In the genomic region with DNA sequence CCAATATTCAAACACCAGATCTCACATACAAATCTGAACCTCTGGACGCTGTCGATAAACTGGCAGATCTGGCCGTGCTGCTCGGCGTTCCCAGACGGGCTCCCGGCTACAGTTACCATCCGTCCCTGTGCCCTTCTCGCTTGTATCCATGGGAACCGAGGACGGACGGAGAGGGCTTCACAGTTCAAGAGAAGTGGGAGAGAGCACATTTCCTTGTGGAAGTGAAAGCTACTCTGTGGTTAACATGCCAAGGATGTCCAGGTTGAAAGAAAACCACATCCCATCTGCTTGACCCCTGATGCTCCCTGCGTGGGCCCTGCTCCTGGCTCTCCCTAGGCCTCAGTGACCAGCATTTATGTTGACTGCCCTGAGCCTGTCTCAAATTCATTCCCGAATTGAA, we compare ENCODE assay signal across 8 cellular contexts. TPM values are rescaled to one million over a fixed set of nuclear protein-coding genes. Genes with fewer than 3 reads are reported as not detected.
DNase-seq lines count a peak whose midpoint lies in the region; ATAC-seq and TF ChIP-seq lines count a peak whose summit lies in the region.

No MANE protein-coding gene starts in this region.

- H3K9me3 ChIP-seq in right lobe of liver (no peaks in the 10 kb centered on the region), tibial artery (no peaks in the 10 kb centered on the region)

- no peaks in the 10 kb centered on the region for H3K36me3 ChIP-seq in right lobe of liver
- peaks cover 25 to 36% (median 25%) of the 10 kb centered on the region in 3 donors for H3K36me3 ChIP-seq in tibial artery

- no peak for DNase-seq in activated CD4-positive, alpha-beta T cell treated with anti-CD3 and anti-CD28 coated beads, Interleukin-2, amount 10 ng/mL, durations not matched to agents 24 days and 14 days
- DNase-seq in activated CD4-positive, alpha-beta T cell treated with anti-CD3 and anti-CD28 coated beads for 1 hour = no peak
- DNase-seq in amniotic epithelial cell (ENCODE audit: low read depth) = peak; percentile 94
- DNase-seq in right lobe of liver = no peak
- peak in 1 of 2 donors; percentile 84 for DNase-seq in tibial artery
- DNase-seq in NCI-H1092 treated with DMSO at 0.1 percent for 48 hours (lab: John Stamatoyannopoulos, UW) = no peak
- no peak for DNase-seq in GOT3 (lab: John Stamatoyannopoulos, UW)
- DNase-seq in NAMALWA (ENCODE audit: low spot score) = no peak

- no peaks in the 10 kb centered on the region for H3K9me3 Mint-ChIP-seq in activated CD4-positive, alpha-beta T cell treated with anti-CD3 and anti-CD28 coated beads, Interleukin-2, amount 10 ng/mL, durations not matched to agents 24 days and 14 days

- TF ChIP-seq CTCF in right lobe of liver (IDR thresholded peaks at IDR 0.05) (no peak), tibial artery (IDR thresholded peaks at IDR 0.05) (no peak)

- H3K27ac ChIP-seq in right lobe of liver = peak overlapping the region in 1 of 3 donors; percentile 32
- H3K27ac ChIP-seq in tibial artery = peak overlapping the region; percentile 75 to 100

- H3K27me3 ChIP-seq in right lobe of liver (no peaks in the 10 kb centered on the region), tibial artery (no peaks in the 10 kb centered on the region)

- H3K4me3 ChIP-seq in right lobe of liver = no peak overlapping the region
- no peak overlapping the region for H3K4me3 ChIP-seq in tibial artery

- H3K27ac Mint-ChIP-seq in activated CD4-positive, alpha-beta T cell treated with anti-CD3 and anti-CD28 coated beads, Interleukin-2, amount 10 ng/mL, durations not matched to agents 24 days and 14 days = peak overlapping the region; percentile 85

- intact Hi-C loops in activated CD4-positive, alpha-beta T cell treated with anti-CD3 and anti-CD28 coated beads, Interleukin-2, amount 10 ng/mL, durations not matched to agents 24 days and 14 days (cut with micrococcal nuclease) = loop anchor here (2.0 kb wide), 1 partner anchor 17 kb away; a partner anchor contains a TSS
- intact Hi-C loops in right lobe of liver (cut with DNase I) = no loop called here
- intact Hi-C loops in tibial artery (cut with DNase I; ENCODE audit: low total_unique reads) = no loop called here

- 35% methylated on average over 13 of the region's 14 CpGs for WGBS in right lobe of liver (ENCODE audit: insufficient coverage, low coverage, low lambda C conversion rate, missing lambda C conversion rate)

- peak; percentile 27 to 47 (median 36) for ATAC-seq in right lobe of liver

- no peak overlapping the region for H3K4me3 Mint-ChIP-seq in activated CD4-positive, alpha-beta T cell treated with anti-CD3 and anti-CD28 coated beads, Interleukin-2, amount 10 ng/mL, durations not matched to agents 24 days and 14 days

- no peaks in the 10 kb centered on the region for H3K27me3 Mint-ChIP-seq in activated CD4-positive, alpha-beta T cell treated with anti-CD3 and anti-CD28 coated beads, Interleukin-2, amount 10 ng/mL, durations not matched to agents 24 days and 14 days

- TF ChIP-seq POLR2A in right lobe of liver (IDR thresholded peaks at IDR 0.05) = no peak

- peaks cover 10% of the 10 kb centered on the region for H3K36me3 Mint-ChIP-seq in activated CD4-positive, alpha-beta T cell treated with anti-CD3 and anti-CD28 coated beads, Interleukin-2, amount 10 ng/mL, durations not matched to agents 24 days and 14 days (ENCODE audit: low read depth)

- H3K4me1 Mint-ChIP-seq in activated CD4-positive, alpha-beta T cell treated with anti-CD3 and anti-CD28 coated beads, Interleukin-2, amount 10 ng/mL, durations not matched to agents 24 days and 14 days = peaks cover 31% of the 10 kb centered on the region

- H3K4me1 ChIP-seq in right lobe of liver (peaks cover 0 to 17% (median 8%) of the 10 kb centered on the region in 4 donors), tibial artery (peaks cover 0 to 97% (median 73%) of the 10 kb centered on the region in 4 donors)

RNA-seq across cellular contexts. Expression of a gene that starts 6.3 kb away (rescaled TPM):
- 22.0 and 23.5 TPM in 2 replicates for total RNA-seq in activated CD4-positive, alpha-beta T cell treated with anti-CD3 and anti-CD28 coated beads, Interleukin-2, amount 10 ng/mL, durations not matched to agents 24 days and 14 days
- 1 to 10 TPM; 1.1 to 4.6 (median 3.1) TPM for total RNA-seq in right lobe of liver

RNA-seq across cellular contexts. Expression of a gene that starts 17.6 kb away (rescaled TPM):
- 64.9 and 65.3 TPM in 2 replicates for total RNA-seq in activated CD4-positive, alpha-beta T cell treated with anti-CD3 and anti-CD28 coated beads, Interleukin-2, amount 10 ng/mL, durations not matched to agents 24 days and 14 days
- total RNA-seq in right lobe of liver = 10 to 100 TPM in 4 of 6 experiments, 1 to 10 TPM in 2; 3.7 to 24.0 (median 13.6) TPM

RNA-seq across cellular contexts. Expression of a gene that starts 29.9 kb away (rescaled TPM):
- total RNA-seq in activated CD4-positive, alpha-beta T cell treated with anti-CD3 and anti-CD28 coated beads, Interleukin-2, amount 10 ng/mL, durations not matched to agents 24 days and 14 days = 4.5 and 5.2 TPM in 2 replicates
- 1 to 10 TPM; 2.5 to 6.6 (median 3.9) TPM for total RNA-seq in right lobe of liver

RNA-seq across cellular contexts. Expression of a gene that starts 33.2 kb away (rescaled TPM):
- 13.6 TPM in 2 replicates for total RNA-seq in activated CD4-positive, alpha-beta T cell treated with anti-CD3 and anti-CD28 coated beads, Interleukin-2, amount 10 ng/mL, durations not matched to agents 24 days and 14 days
- 10 to 100 TPM in 1 of 6 experiments, 1 to 10 TPM in 3, under 1 TPM in 2; 0.15 to 13.0 (median 1.9) TPM for total RNA-seq in right lobe of liver

RNA-seq across cellular contexts. Expression of a gene that starts 37.0 kb away (rescaled TPM):
- 157 and 172 TPM in 2 replicates for total RNA-seq in activated CD4-positive, alpha-beta T cell treated with anti-CD3 and anti-CD28 coated beads, Interleukin-2, amount 10 ng/mL, durations not matched to agents 24 days and 14 days
- 10 to 100 TPM; 35.1 to 64.8 (median 47.9) TPM for total RNA-seq in right lobe of liver
